In the genomic region with DNA sequence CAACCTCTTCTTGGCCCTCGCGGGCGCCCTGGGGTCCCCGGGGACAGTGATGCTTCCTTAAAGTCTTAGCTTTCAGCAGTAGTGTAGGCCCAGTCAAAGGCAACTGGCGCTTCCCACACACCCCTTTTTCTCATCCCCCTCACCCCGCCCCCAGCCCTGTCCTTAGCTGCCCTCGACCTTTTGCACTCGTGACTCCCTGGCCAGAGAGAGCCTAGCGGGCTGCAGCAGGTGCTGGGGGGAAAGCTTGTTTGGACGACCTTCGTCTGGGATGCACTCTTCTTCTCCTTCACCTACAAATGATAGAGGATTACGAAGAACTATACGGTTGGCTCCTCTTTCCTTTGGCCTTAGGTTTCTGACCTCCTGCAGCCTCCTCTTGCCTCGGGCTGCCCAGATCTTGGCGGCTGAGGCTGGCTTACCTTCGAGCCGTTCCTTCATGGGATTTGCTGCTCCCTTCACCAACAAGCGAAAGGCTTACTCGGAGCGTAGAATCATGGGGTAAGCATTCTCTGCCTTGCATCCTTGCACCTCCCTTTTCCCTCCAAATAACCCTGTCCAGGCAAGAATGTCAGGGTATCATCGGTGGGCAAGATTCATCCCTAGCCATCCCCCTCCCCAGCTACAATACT, we compare ENCODE assay signal across 8 cellular contexts. TPM values are rescaled to one million over a fixed set of nuclear protein-coding genes. Genes with fewer than 3 reads are reported as not detected.
A peak's percentile ranks its signal among the peaks of the same experiment; 100 is the strongest.
DNase-seq lines count a peak whose midpoint lies in the region; ATAC-seq and TF ChIP-seq lines count a peak whose summit lies in the region.

No MANE protein-coding gene starts in this region.

- DNase-seq in CD14-positive monocyte (ENCODE audit: low spot score) (no peak), PC-9 (no peak), epithelial cell of proximal tubule (ENCODE audit: low read depth) (no peak), NCI-H774 (lab: John Stamatoyannopoulos, UW) (no peak), NCI-H2081 (lab: John Stamatoyannopoulos, UW) (no peak)
- no peak for DNase-seq in natural killer cell treated with Interleukin-12 subunit alpha and Interleukin-12 subunit beta and Interleukin-15 and Interleukin-18, amount 100 ng/mL, for 72 hours (ENCODE audit: low spot score)

- H3F3A ChIP-seq in PC-9 (ENCODE audit: insufficient read depth, low read depth): peaks cover 25% of the 10 kb centered on the region; the same call in 1 of the 2 replicates

- POLR2A ChIA-PET in PC-9 (lab: Charles Lee; ENCODE audit: unreplicated experiment): interaction anchor here (0.7 to 1.1 kb wide), 3 partner anchors 24 to 93 kb away, joined by 3 to 6 read pairs (median 5); a partner anchor contains a TSS

- no peaks in the 10 kb centered on the region for H3K9me3 Mint-ChIP-seq in CD14-positive monocyte
- H3K9me3 Mint-ChIP-seq in natural killer cell treated with Interleukin-12 subunit alpha and Interleukin-12 subunit beta and Interleukin-15 and Interleukin-18, amount 100 ng/mL, for 72 hours: no peaks in the 10 kb centered on the region

- no peak overlapping the region for H3K27ac ChIP-seq in PC-9

- BruUV-seq in PC-9 (replicated peaks; lab: Mats Ljungman, UMichigan): no TSS peak

- H3K27me3 Mint-ChIP-seq in CD14-positive monocyte (ENCODE audit: low read depth in 3 of 3): peaks cover 0 to 2% (median 1%) of the 10 kb centered on the region in 3 donors
- no peaks in the 10 kb centered on the region for H3K27me3 Mint-ChIP-seq in natural killer cell treated with Interleukin-12 subunit alpha and Interleukin-12 subunit beta and Interleukin-15 and Interleukin-18, amount 100 ng/mL, for 72 hours

- no peaks in the 10 kb centered on the region for H3K27me3 ChIP-seq in PC-9 (ENCODE audit: insufficient read depth, low read depth)

- H3K27ac Mint-ChIP-seq in CD14-positive monocyte: peak overlapping the region in 5 of 7 donors; percentile 35 to 87 (median 80)
- peak overlapping the region; percentile 80 to 91 for H3K27ac Mint-ChIP-seq in natural killer cell treated with Interleukin-12 subunit alpha and Interleukin-12 subunit beta and Interleukin-15 and Interleukin-18, amount 100 ng/mL, for 72 hours

- no peak for TF ChIP-seq CTCF in CD14-positive monocyte (IDR thresholded peaks at IDR 0.05)
- TF ChIP-seq CTCF in PC-9 (conservative IDR thresholded peaks at IDR 0.05): no peak
- TF ChIP-seq CTCF in epithelial cell of proximal tubule (conservative IDR thresholded peaks at IDR 0.05; ENCODE audit: low read depth, low read length): no peak

- peaks cover 22 to 27% of the 10 kb centered on the region in 2 donors for H3K36me3 Mint-ChIP-seq in CD14-positive monocyte
- H3K36me3 Mint-ChIP-seq in natural killer cell treated with Interleukin-12 subunit alpha and Interleukin-12 subunit beta and Interleukin-15 and Interleukin-18, amount 100 ng/mL, for 72 hours: no peaks in the 10 kb centered on the region

- intact Hi-C loops in CD14-positive monocyte (cut with micrococcal nuclease) (no loop called here), PC-9 (cut with micrococcal nuclease; ENCODE audit: unreplicated experiment) (loop anchor here (2.0 to 5.0 kb wide), 3 partner anchors 45 to 149 kb away; a partner anchor contains a TSS)

- peak overlapping the region; percentile 87 to 95 for H3K4me3 Mint-ChIP-seq in CD14-positive monocyte
- peak overlapping the region; percentile 95 for H3K4me3 Mint-ChIP-seq in natural killer cell treated with Interleukin-12 subunit alpha and Interleukin-12 subunit beta and Interleukin-15 and Interleukin-18, amount 100 ng/mL, for 72 hours

- H3K36me3 ChIP-seq in PC-9 (ENCODE audit: low read depth): no peaks in the 10 kb centered on the region; the same call in 1 of the 2 replicates

- peak overlapping the region; percentile 75; the same call in 1 of the 2 replicates for H3K4me3 ChIP-seq in PC-9
- peak overlapping the region; percentile 75 for H3K4me3 ChIP-seq in epithelial cell of proximal tubule (ENCODE audit: low read depth, low read length)

- no peaks in the 10 kb centered on the region for H3K79me2 ChIP-seq in PC-9 (ENCODE audit: low read depth)

- no peaks in the 10 kb centered on the region for H4K20me1 ChIP-seq in PC-9 (ENCODE audit: insufficient read depth)

- H3K4me2 ChIP-seq in PC-9: peak overlapping the region; percentile 90

- peaks cover 11% of the 10 kb centered on the region for H3K4me1 ChIP-seq in PC-9 (replicated peaks; ENCODE audit: insufficient read depth)

- CTCF ChIA-PET in PC-9 (lab: Charles Lee): interaction anchor here (0.6 to 0.8 kb wide), 2 partner anchors 9 to 24 kb away, joined by 4 to 5 read pairs; no protein-coding TSS in a partner anchor

- peaks cover 20% of the 10 kb centered on the region for H3K4me1 Mint-ChIP-seq in CD14-positive monocyte
- H3K4me1 Mint-ChIP-seq in natural killer cell treated with Interleukin-12 subunit alpha and Interleukin-12 subunit beta and Interleukin-15 and Interleukin-18, amount 100 ng/mL, for 72 hours (ENCODE audit: low read depth in 2 of 2): peaks cover 18 to 19% of the 10 kb centered on the region in 2 donors

- no peaks in the 10 kb centered on the region for H3K9me3 ChIP-seq in PC-9 (ENCODE audit: insufficient read depth, low read depth)

- peak; percentile 23 for ATAC-seq in GM21723 (IDR thresholded peaks at IDR 0.05; ENCODE audit: unreplicated experiment)
- ATAC-seq in natural killer cell treated with Interleukin-12 subunit alpha and Interleukin-12 subunit beta and Interleukin-15 and Interleukin-18, amount 100 ng/mL, for 72 hours: no peak
- no peak for ATAC-seq in HG03565 (IDR thresholded peaks at IDR 0.05; ENCODE audit: unreplicated experiment)

- peak overlapping the region; percentile 89; the same call in 1 of the 2 replicates for H2AFZ ChIP-seq in PC-9

- H3K9me2 ChIP-seq in PC-9 (ENCODE audit: insufficient read depth): no peaks in the 10 kb centered on the region

RNA-seq across cellular contexts. Expression of a gene that starts 0.8 kb away (rescaled TPM):
- polyA plus RNA-seq in CD14-positive monocyte: 1 to 10 TPM; 1.7 to 2.0 TPM
- total RNA-seq in PC-9 (2021) (6.5 and 6.9 TPM in 2 replicates), epithelial cell of proximal tubule (10.9 and 18.8 TPM in 2 replicates)
- total RNA-seq in natural killer cell treated with Interleukin-12 subunit alpha and Interleukin-12 subunit beta and Interleukin-15 and Interleukin-18, amount 100 ng/mL, for 72 hours: 10 to 100 TPM; 15.4 to 26.1 TPM

RNA-seq across cellular contexts. Expression of a gene that starts 9.4 kb away (rescaled TPM):
- 1 to 10 TPM; 1.5 to 2.4 TPM for polyA plus RNA-seq in CD14-positive monocyte
- total RNA-seq in PC-9 (2021) (59.4 and 62.8 TPM in 2 replicates), epithelial cell of proximal tubule (29.6 and 31.3 TPM in 2 replicates)
- 10 to 100 TPM; 59.3 to 99.3 TPM for total RNA-seq in natural killer cell treated with Interleukin-12 subunit alpha and Interleukin-12 subunit beta and Interleukin-15 and Interleukin-18, amount 100 ng/mL, for 72 hours

RNA-seq across cellular contexts. Expression of a gene that starts 32.6 kb away (rescaled TPM):
- polyA plus RNA-seq in CD14-positive monocyte: 10 to 100 TPM; 55.7 to 86.1 TPM
- 203 and 205 TPM in 2 replicates for total RNA-seq in PC-9 (2021)
- 133 and 174 TPM in 2 replicates for total RNA-seq in epithelial cell of proximal tubule
- total RNA-seq in natural killer cell treated with Interleukin-12 subunit alpha and Interleukin-12 subunit beta and Interleukin-15 and Interleukin-18, amount 100 ng/mL, for 72 hours: 100 to 1,000 TPM; 206 to 278 TPM

RNA-seq across cellular contexts. Expression of a gene that starts 37.7 kb away (rescaled TPM):
- polyA plus RNA-seq in CD14-positive monocyte: under 1 TPM in 1 of 2 donors, not detected in 1; 0.21 TPM
- total RNA-seq in PC-9 (2021) (0.87 and 2.8 TPM in 2 replicates), epithelial cell of proximal tubule (not detected in 2 replicates)
- total RNA-seq in natural killer cell treated with Interleukin-12 subunit alpha and Interleukin-12 subunit beta and Interleukin-15 and Interleukin-18, amount 100 ng/mL, for 72 hours: 1 to 10 TPM in 1 of 2 donors, under 1 TPM in 1; 0.50 to 1.4 TPM

RNA-seq across cellular contexts. Expression of a gene that starts 43.4 kb away (rescaled TPM):
- 1 to 10 TPM; 2.7 to 3.2 TPM for polyA plus RNA-seq in CD14-positive monocyte
- total RNA-seq in PC-9 (2021) (58.2 and 68.5 TPM in 2 replicates), epithelial cell of proximal tubule (22.7 and 60.8 TPM in 2 replicates)
- 10 to 100 TPM; 66.3 to 81.6 TPM for total RNA-seq in natural killer cell treated with Interleukin-12 subunit alpha and Interleukin-12 subunit beta and Interleukin-15 and Interleukin-18, amount 100 ng/mL, for 72 hours
